Comparison of ENCODE assay signal across 8 cellular contexts in the genomic region with DNA sequence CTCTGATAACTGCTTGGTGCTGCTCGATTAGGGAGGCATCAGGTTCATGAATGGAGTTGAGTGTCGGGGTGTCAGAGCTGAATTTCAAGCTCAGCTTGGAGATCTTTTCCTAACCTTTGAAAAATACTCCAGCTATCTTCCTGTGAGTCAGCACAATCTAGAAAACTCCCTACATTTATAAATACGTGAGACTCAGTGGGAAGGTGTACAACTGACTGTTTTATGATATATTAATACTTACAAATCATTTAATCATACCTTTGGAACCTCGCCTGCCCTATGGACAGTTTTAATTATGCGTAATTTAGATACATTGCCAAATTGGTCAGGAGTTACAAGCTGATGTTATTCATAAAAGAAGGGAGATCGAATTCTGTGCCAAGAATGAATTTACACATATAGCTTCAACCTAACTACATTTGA. TPM values are rescaled to one million over a fixed set of nuclear protein-coding genes. Genes with fewer than 3 reads are reported as not detected.
DNase-seq lines count a peak whose midpoint lies in the region; ATAC-seq and TF ChIP-seq lines count a peak whose summit lies in the region.

No MANE protein-coding gene starts in this region.

- H3K4me1 ChIP-seq in iPS-18a (ENCODE audit: control insufficient read depth, low read depth, low read length): peaks cover 31% of the 10 kb centered on the region
- peaks cover 7% of the 10 kb centered on the region for H3K4me1 ChIP-seq in stomach smooth muscle (ENCODE audit: control insufficient read depth, insufficient read depth, low read length)

- no peak for TF ChIP-seq CTCF in activated CD8-positive, alpha-beta T cell treated with anti-CD3 and anti-CD28 coated beads for 36 hours (IDR thresholded peaks at IDR 0.05)

- peak overlapping the region; percentile 81 for H3K27ac ChIP-seq in iPS-18a (ENCODE audit: low read length)
- H3K27ac ChIP-seq in stomach smooth muscle (ENCODE audit: low read length): peak overlapping the region; percentile 64

- CTCF ChIA-PET in activated CD4-positive, alpha-beta T cell treated with anti-CD3 and anti-CD28 coated beads, Interleukin-2, amount 10 ng/mL, durations not matched to agents 7 days and 5 days (lab: Charles Lee): interaction anchor here (0.8 to 1.7 kb wide), 2 partner anchors 288 to 406 kb away, joined by 3 to 4 read pairs; no protein-coding TSS in a partner anchor
- CTCF ChIA-PET in activated CD8-positive, alpha-beta T cell treated with anti-CD3 and anti-CD28 coated beads for 36 hours (lab: Charles Lee): interaction anchor here (0.6 to 2.1 kb wide), 3 partner anchors 347 to 413 kb away, joined by 3 to 6 read pairs (median 3); no protein-coding TSS in a partner anchor

- in situ Hi-C loops in KBM-7 (cut with MboI; ENCODE audit: low pct_unique_long_range_greater_than_20kb, low sequenced_read_pairs): no loop called here

- H3K27me3 ChIP-seq in iPS-18a (ENCODE audit: control insufficient read depth, insufficient read depth, low read length) (no peaks in the 10 kb centered on the region), stomach smooth muscle (ENCODE audit: control insufficient read depth in 1 of 2, insufficient read depth in 2 of 2, low read length in 2 of 2) (no peaks in the 10 kb centered on the region)

- H3K4me3 ChIP-seq in iPS-18a (ENCODE audit: low read length): peak overlapping the region; percentile 97
- H3K4me3 ChIP-seq in stomach smooth muscle (ENCODE audit: low read length in 2 of 2): peak overlapping the region; percentile 86 to 88

- H3K9ac ChIP-seq in iPS-18a (ENCODE audit: low read length): peak overlapping the region; percentile 86
- peak overlapping the region; percentile 85 to 87 for H3K9ac ChIP-seq in stomach smooth muscle (ENCODE audit: low read length in 2 of 2)

- no peak for DNase-seq in activated CD4-positive, alpha-beta T cell treated with anti-CD3 and anti-CD28 coated beads, Interleukin-2, amount 10 ng/mL, durations not matched to agents 7 days and 5 days
- no peak for DNase-seq in activated CD4-positive, alpha-beta T cell treated with anti-CD3 and anti-CD28 coated beads, Interleukin-2, amount 50 U/mL, for 4 hours
- no peak for DNase-seq in activated CD8-positive, alpha-beta T cell treated with anti-CD3 and anti-CD28 coated beads for 36 hours
- DNase-seq in activated CD8-positive, alpha-beta memory T cell treated with anti-CD3 and anti-CD28 coated beads, Interleukin-2, amount 50 U/mL, for 48 hours: no peak
- DNase-seq in NCI-H774 (lab: John Stamatoyannopoulos, UW) (no peak), KBM-7 (no peak)

- H3K4me3 Mint-ChIP-seq in activated CD4-positive, alpha-beta T cell treated with anti-CD3 and anti-CD28 coated beads, Interleukin-2, amount 10 ng/mL, durations not matched to agents 7 days and 5 days: peak overlapping the region; percentile 95
- H3K4me3 Mint-ChIP-seq in activated CD8-positive, alpha-beta T cell treated with anti-CD3 and anti-CD28 coated beads for 36 hours: peak overlapping the region; percentile 88

- H3K9me3 ChIP-seq in iPS-18a (ENCODE audit: control insufficient read depth, low read depth, low read length): no peaks in the 10 kb centered on the region
- no peaks in the 10 kb centered on the region for H3K9me3 ChIP-seq in stomach smooth muscle (ENCODE audit: control insufficient read depth in 2 of 2, low read length in 2 of 2)

- no peaks in the 10 kb centered on the region for H3K9me3 Mint-ChIP-seq in activated CD4-positive, alpha-beta T cell treated with anti-CD3 and anti-CD28 coated beads, Interleukin-2, amount 10 ng/mL, durations not matched to agents 7 days and 5 days
- H3K9me3 Mint-ChIP-seq in activated CD8-positive, alpha-beta T cell treated with anti-CD3 and anti-CD28 coated beads for 36 hours: no peaks in the 10 kb centered on the region

- H3K4me1 Mint-ChIP-seq in activated CD4-positive, alpha-beta T cell treated with anti-CD3 and anti-CD28 coated beads, Interleukin-2, amount 10 ng/mL, durations not matched to agents 7 days and 5 days: peaks cover 43% of the 10 kb centered on the region
- peaks cover 41% of the 10 kb centered on the region for H3K4me1 Mint-ChIP-seq in activated CD8-positive, alpha-beta T cell treated with anti-CD3 and anti-CD28 coated beads for 36 hours (ENCODE audit: low read depth)

- ATAC-seq in activated CD8-positive, alpha-beta T cell treated with anti-CD3 and anti-CD28 coated beads for 36 hours: no peak

- peaks cover 24% of the 10 kb centered on the region for H3K36me3 Mint-ChIP-seq in activated CD4-positive, alpha-beta T cell treated with anti-CD3 and anti-CD28 coated beads, Interleukin-2, amount 10 ng/mL, durations not matched to agents 7 days and 5 days (ENCODE audit: low read depth)
- peaks cover 2% of the 10 kb centered on the region for H3K36me3 Mint-ChIP-seq in activated CD8-positive, alpha-beta T cell treated with anti-CD3 and anti-CD28 coated beads for 36 hours (ENCODE audit: low read depth)

- intact Hi-C loops in activated CD8-positive, alpha-beta T cell treated with anti-CD3 and anti-CD28 coated beads for 36 hours (cut with micrococcal nuclease): no loop called here

- H3K36me3 ChIP-seq in iPS-18a (ENCODE audit: control insufficient read depth, low read depth, low read length): peaks cover 12% of the 10 kb centered on the region
- no peaks in the 10 kb centered on the region for H3K36me3 ChIP-seq in stomach smooth muscle (ENCODE audit: control insufficient read depth in 2 of 2, insufficient read depth in 2 of 2, low read length in 2 of 2)

- H3K27ac Mint-ChIP-seq in activated CD4-positive, alpha-beta T cell treated with anti-CD3 and anti-CD28 coated beads, Interleukin-2, amount 10 ng/mL, durations not matched to agents 7 days and 5 days: peak overlapping the region; percentile 93
- H3K27ac Mint-ChIP-seq in activated CD8-positive, alpha-beta T cell treated with anti-CD3 and anti-CD28 coated beads for 36 hours: peak overlapping the region; percentile 91

- H3K27me3 Mint-ChIP-seq in activated CD4-positive, alpha-beta T cell treated with anti-CD3 and anti-CD28 coated beads, Interleukin-2, amount 10 ng/mL, durations not matched to agents 7 days and 5 days: no peaks in the 10 kb centered on the region
- H3K27me3 Mint-ChIP-seq in activated CD8-positive, alpha-beta T cell treated with anti-CD3 and anti-CD28 coated beads for 36 hours: no peaks in the 10 kb centered on the region

- POLR2A ChIA-PET in activated CD4-positive, alpha-beta T cell treated with anti-CD3 and anti-CD28 coated beads, Interleukin-2, amount 10 ng/mL, durations not matched to agents 7 days and 5 days (lab: Charles Lee): no interaction called here
- POLR2A ChIA-PET in activated CD8-positive, alpha-beta T cell treated with anti-CD3 and anti-CD28 coated beads for 36 hours (lab: Charles Lee): interaction anchor here (0.8 to 1.8 kb wide), 5 partner anchors 8 to 390 kb away, joined by 3 to 5 read pairs (median 4); a partner anchor contains a TSS

RNA-seq across cellular contexts. Expression of a gene that starts 1.0 kb away (rescaled TPM):
- 10 to 100 TPM; 32.2 to 36.0 TPM for total RNA-seq in activated CD4-positive, alpha-beta T cell treated with anti-CD3 and anti-CD28 coated beads, Interleukin-2, amount 10 ng/mL, durations not matched to agents 7 days and 5 days
- total RNA-seq in activated CD8-positive, alpha-beta T cell treated with anti-CD3 and anti-CD28 coated beads for 36 hours: 10 to 100 TPM; 33.8 to 35.6 TPM
